19 cellular contexts compared by ENCODE assay signal in the genomic region with DNA sequence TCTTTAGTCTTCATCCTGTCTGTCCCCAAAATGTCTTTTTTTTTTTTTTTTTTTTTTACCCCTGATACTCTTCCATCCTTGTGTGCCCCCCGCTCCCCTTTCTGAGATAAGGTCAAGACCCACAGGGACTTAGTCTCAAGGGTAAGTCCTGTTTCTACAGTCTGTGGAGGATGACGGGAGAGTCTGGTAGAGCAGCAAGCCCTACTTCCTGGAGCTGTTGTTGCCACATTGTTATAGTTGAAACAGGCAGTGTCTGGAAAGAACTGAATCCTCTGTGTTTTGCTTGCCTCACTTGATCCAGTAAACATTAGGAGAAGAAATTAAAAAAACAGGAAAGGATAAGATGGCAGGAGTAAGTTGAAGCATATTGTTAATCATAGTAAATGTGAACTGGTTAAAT. TPM values are rescaled to one million over a fixed set of nuclear protein-coding genes. Genes with fewer than 3 reads are reported as not detected.
A peak's percentile ranks its signal among the peaks of the same experiment; 100 is the strongest.
DNase-seq lines count a peak whose midpoint lies in the region; ATAC-seq and TF ChIP-seq lines count a peak whose summit lies in the region.
"Had no signal": no experiment of that assay in that cellular context is flagged by ENCODE, and none has a peak within 500 bp of the region (broad histone marks: within the 10 kb centered on the region; RNA-seq: fewer than 3 reads in every experiment).

No MANE protein-coding gene starts in this region.

- TF ChIP-seq CTCF in breast epithelium (IDR thresholded peaks at IDR 0.05) (no peak), mammary epithelial cell (conservative IDR thresholded peaks at IDR 0.05 in 1 of 2, IDR thresholded peaks at IDR 0.05 in 1 of 2; ENCODE audit: extremely low read depth in 1 of 2, insufficient read depth in 1 of 2, low read depth in 1 of 2, low read length in 2 of 2) (no peak), left lung (IDR thresholded peaks at IDR 0.05) (no peak), upper lobe of right lung (IDR thresholded peaks at IDR 0.05) (no peak), A673 (conservative IDR thresholded peaks at IDR 0.05; ENCODE audit: low read depth, low read length) (no peak)

- no peaks in the 10 kb centered on the region for H3K79me2 ChIP-seq in mammary epithelial cell (ENCODE audit: insufficient read depth, low read length)

- dilution Hi-C loops in mammary epithelial cell (cut with HindIII; ENCODE audit: low sequenced_read_pairs): no loop called here

- BruUV-seq in mammary epithelial cell (replicated peaks; lab: Mats Ljungman, UMichigan) (no TSS peak), A673 (replicated peaks; lab: Mats Ljungman, UMichigan) (no TSS peak)

- H3K9ac ChIP-seq in mammary epithelial cell (ENCODE audit: insufficient read depth, low read length) (no peak overlapping the region), adipocyte (ENCODE audit: low read length) (peak overlapping the region; percentile 75)

- peak overlapping the region; percentile 54 to 59 for H3K27ac ChIP-seq in breast epithelium
- no peak overlapping the region for H3K27ac ChIP-seq in mammary epithelial cell (ENCODE audit: insufficient read depth, low read depth, low read length)
- H3K27ac ChIP-seq in left lung: no peak overlapping the region
- peak overlapping the region; percentile 2 for H3K27ac ChIP-seq in upper lobe of right lung
- H3K27ac ChIP-seq in A673 (ENCODE audit: low read depth, low read length, poor library complexity, severe bottlenecking): no peak overlapping the region
- H3K27ac ChIP-seq: C4-2B had no signal

- no peak overlapping the region for H2AFZ ChIP-seq in mammary epithelial cell (ENCODE audit: low read depth, low read length)
- H2AFZ ChIP-seq: GM23338 had no signal

- H3K36me3 ChIP-seq in breast epithelium: no peaks in the 10 kb centered on the region
- no peaks in the 10 kb centered on the region for H3K36me3 ChIP-seq in mammary epithelial cell (ENCODE audit: insufficient read depth, low read length)
- peaks cover 9% of the 10 kb centered on the region for H3K36me3 ChIP-seq in adipocyte (ENCODE audit: control insufficient read depth, insufficient read depth, low read length, severe bottlenecking)
- H3K36me3 ChIP-seq in left lung: peaks cover 0 to 12% of the 10 kb centered on the region in 2 donors
- peaks cover 2% of the 10 kb centered on the region for H3K36me3 ChIP-seq in upper lobe of right lung
- no peaks in the 10 kb centered on the region for H3K36me3 ChIP-seq in A673 (ENCODE audit: insufficient read depth, low read length, poor library complexity, severe bottlenecking)

- no peak overlapping the region for H3K4me2 ChIP-seq in mammary epithelial cell (ENCODE audit: insufficient read depth, low read depth, low read length)
- H3K4me2 ChIP-seq: GM23338 had no signal

- no peaks in the 10 kb centered on the region for H4K20me1 ChIP-seq in mammary epithelial cell (ENCODE audit: insufficient read depth, low read length)

- ATAC-seq in left lung: peak; percentile 19
- no peak for ATAC-seq in upper lobe of right lung
- no peak for ATAC-seq in GM19452 (IDR thresholded peaks at IDR 0.05; ENCODE audit: unreplicated experiment)
- ATAC-seq: GM12878, GM23338, K562, Panc1, Right ventricle myocardium inferior had no signal

- TF ChIP-seq POLR2A in breast epithelium (IDR thresholded peaks at IDR 0.05): no peak

- H3K4me3 ChIP-seq in breast epithelium (no peak overlapping the region), mammary epithelial cell (replicated peaks in 1 of 3; ENCODE audit: insufficient read depth in 1 of 3, low read depth in 2 of 3, low read length in 3 of 3) (no peak overlapping the region), adipocyte (ENCODE audit: low read length) (peak overlapping the region; percentile 61), left lung (no peak overlapping the region), upper lobe of right lung (no peak overlapping the region), A673 (ENCODE audit: low read depth, low read length, poor library complexity, severe bottlenecking) (no peak overlapping the region)
- H3K4me3 ChIP-seq: GM12878, GM23338, K562 had no signal

- POLR2A ChIA-PET in A673 (lab: Charles Lee; ENCODE audit: low non-redundant PET): no interaction called here

- intact Hi-C loops in breast epithelium (cut with DNase I; ENCODE audit: low total_unique reads) (no loop called here), mammary epithelial cell (cut with micrococcal nuclease) (no loop called here), left lung (cut with DNase I) (no loop called here), upper lobe of right lung (cut with DNase I) (no loop called here), A673 (cut with micrococcal nuclease; ENCODE audit: unreplicated experiment) (no loop called here)

- no peaks in the 10 kb centered on the region for H3K27me3 ChIP-seq in breast epithelium
- H3K27me3 ChIP-seq in mammary epithelial cell (ENCODE audit: insufficient read depth, low read length): no peaks in the 10 kb centered on the region
- H3K27me3 ChIP-seq in adipocyte (replicated peaks; ENCODE audit: control insufficient read depth, insufficient read depth, low read length): no peaks in the 10 kb centered on the region
- H3K27me3 ChIP-seq in left lung: no peaks in the 10 kb centered on the region
- no peaks in the 10 kb centered on the region for H3K27me3 ChIP-seq in upper lobe of right lung
- H3K27me3 ChIP-seq in A673 (replicated peaks; ENCODE audit: insufficient read depth, low read depth, low read length, poor library complexity): no peaks in the 10 kb centered on the region

- DNase-seq in breast epithelium (ENCODE audit: low spot score in 2 of 2) (no peak), mammary epithelial cell (no peak), adipocyte (ENCODE audit: low read depth) (no peak), left lung (no peak), upper lobe of right lung (no peak), A673 (ENCODE audit: low spot score) (no peak), activated gamma-delta T cell treated with Interleukin-2 at 50 U/mL for 16 hours (no peak)
- DNase-seq: GDM1, NCI-H1092, NCI-H146, NCI-H2081, NCI-H774 had no signal

- WGBS in mammary epithelial cell (ENCODE audit: low coverage, missing lambda C conversion rate): 100% methylated on average over 2 of the region's 2 CpGs

- in situ Hi-C loops in mammary epithelial cell (cut with MboI; ENCODE audit: low sequenced_read_pairs in 2 of 2): no loop called here

- H3K9me3 ChIP-seq in breast epithelium (no peaks in the 10 kb centered on the region), mammary epithelial cell (replicated peaks; ENCODE audit: insufficient read depth, low read length) (no peaks in the 10 kb centered on the region), adipocyte (ENCODE audit: control insufficient read depth, low read length) (no peaks in the 10 kb centered on the region), left lung (no peaks in the 10 kb centered on the region), upper lobe of right lung (no peaks in the 10 kb centered on the region), A673 (ENCODE audit: low read depth, low read length, poor library complexity, severe bottlenecking) (no peaks in the 10 kb centered on the region)

- CTCF ChIA-PET in mammary epithelial cell (lab: Charles Lee; ENCODE audit: low non-redundant PET): no interaction called here
- CTCF ChIA-PET in A673 (lab: Charles Lee): no interaction called here

- H3K4me1 ChIP-seq in breast epithelium (no peaks in the 10 kb centered on the region), mammary epithelial cell (ENCODE audit: insufficient read depth, low read length) (no peaks in the 10 kb centered on the region), adipocyte (ENCODE audit: control insufficient read depth, insufficient read depth, low read length) (peaks cover 38% of the 10 kb centered on the region), left lung (no peaks in the 10 kb centered on the region), upper lobe of right lung (peaks cover 4% of the 10 kb centered on the region), A673 (ENCODE audit: insufficient read depth, low read length, poor library complexity, severe bottlenecking) (no peaks in the 10 kb centered on the region)

RNA-seq across cellular contexts. Expression of a gene that starts 45.5 kb away (rescaled TPM):
- total RNA-seq in breast epithelium (100 to 1,000 TPM in 1 of 3 donors, 10 to 100 TPM in 2; 78.3 to 113 (median 97.8) TPM), mammary epithelial cell (10 to 100 TPM; 56.2 to 62.6 TPM), left lung (10 to 100 TPM; 85.8 to 98.8 TPM), upper lobe of right lung (92.3 TPM), A673 (2021) (135 and 144 TPM in 2 replicates)
- polyA plus RNA-seq in mammary epithelial cell: 26.4 TPM
- 98.2 TPM for polyA minus RNA-seq in mammary epithelial cell

RNA-seq across cellular contexts. Expression of a gene that starts 45.9 kb away (rescaled TPM):
- 10 to 100 TPM; 17.4 to 40.0 (median 24.6) TPM for total RNA-seq in breast epithelium
- total RNA-seq in mammary epithelial cell: 10 to 100 TPM in 1 of 2 donors, 1 to 10 TPM in 1; 6.8 to 29.7 TPM
- 15.4 TPM for polyA plus RNA-seq in mammary epithelial cell
- 20.2 TPM for polyA minus RNA-seq in mammary epithelial cell
- total RNA-seq in left lung: 10 to 100 TPM; 40.2 to 54.0 TPM
- 48.6 TPM for total RNA-seq in upper lobe of right lung
- 28.7 and 37.5 TPM in 2 replicates for total RNA-seq in A673 (2021)

Comparison
In these comparisons a context has a peak if more than half of its experiments do, and no peak if none do; other contexts are left out.
1. H3K27ac ChIP-seq: peak in breast epithelium (2 of 2) and upper lobe of right lung (single experiment); none in mammary epithelial cell (single experiment), left lung (0 of 2) and A673 (single experiment).